In the genomic region with DNA sequence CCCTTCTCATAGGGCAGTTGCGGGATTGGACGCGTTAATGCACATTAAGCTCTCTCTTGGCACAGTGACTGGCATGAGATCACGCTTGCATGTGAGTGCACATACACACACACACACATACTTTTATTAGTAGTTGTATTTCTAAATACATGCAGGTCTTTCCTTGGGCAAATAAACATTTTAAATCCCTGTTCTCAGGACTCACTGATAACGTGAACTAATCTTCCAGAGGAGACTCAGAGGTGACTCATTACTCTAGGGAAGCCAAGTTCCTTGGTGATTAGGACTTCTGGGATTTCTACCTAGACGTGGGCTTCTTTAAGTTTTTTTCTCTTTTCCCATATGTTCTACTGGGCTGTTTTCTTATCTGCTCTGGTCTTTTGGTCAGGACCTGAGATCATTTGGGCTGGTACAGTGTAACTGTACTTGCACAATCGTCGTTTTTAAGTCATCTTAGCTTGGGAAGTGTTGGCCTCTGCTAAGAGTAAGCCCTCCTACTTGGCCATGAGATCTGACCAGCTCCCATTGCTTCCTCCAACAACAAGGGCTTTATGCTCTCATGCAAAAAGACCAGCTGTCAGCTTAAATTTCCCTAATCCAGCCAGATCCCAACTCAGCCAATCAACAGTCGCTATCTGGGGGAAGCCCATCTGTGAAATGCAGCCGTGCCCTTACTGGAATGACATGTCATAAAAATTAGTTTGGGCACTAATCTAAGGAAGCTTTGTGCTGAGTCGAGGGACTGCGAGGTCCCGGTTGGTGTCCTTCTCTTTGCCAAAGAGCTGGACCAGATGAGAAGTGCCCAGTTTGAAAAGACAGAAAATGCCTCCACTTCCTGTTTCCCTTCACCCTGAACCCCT, we compare ENCODE assay signal across 12 cellular contexts.
DNase-seq lines count a peak whose midpoint lies in the region; ATAC-seq, FAIRE-seq and TF ChIP-seq lines count a peak whose summit lies in the region.
"Had no signal": no experiment of that assay in that cellular context is flagged by ENCODE, and none has a peak within 500 bp of the region (broad histone marks: within the 10 kb centered on the region; RNA-seq: fewer than 3 reads in every experiment).

No MANE protein-coding gene starts in this region.

- H3F3A ChIP-seq in GM23248 (ENCODE audit: insufficient read depth): peaks cover 5% of the 10 kb centered on the region; the same call in 1 of the 2 replicates

- peaks cover 11% of the 10 kb centered on the region for H3K4me1 ChIP-seq in GM23248 (ENCODE audit: insufficient read depth)
- peaks cover 9% of the 10 kb centered on the region; the same call in 1 of the 2 replicates for H3K4me1 ChIP-seq in SJCRH30
- H3K4me1 ChIP-seq in foreskin keratinocyte: peaks cover 14% of the 10 kb centered on the region

- no peaks in the 10 kb centered on the region for H3K9me2 ChIP-seq in GM23248 (ENCODE audit: insufficient read depth)

- H2AFZ ChIP-seq in GM23248: peak overlapping the region; percentile 58
- H2AFZ ChIP-seq: PC-9 had no signal

- no peak for FAIRE-seq in GM12892 (lab: Jason Lieb, UNC)

- H3K4me3 ChIP-seq in GM23248 (peak overlapping the region; percentile 24; the same call in 1 of the 2 replicates), SJCRH30 (no peak overlapping the region), skeletal muscle cell (ENCODE audit: low read depth, low read length) (no peak overlapping the region)
- H3K4me3 ChIP-seq: esophagus muscularis mucosa, PC-9, skin epidermis had no signal

- peak overlapping the region; percentile 69 for H3K4me2 ChIP-seq in GM23248 (ENCODE audit: unreplicated experiment)
- H3K4me2 ChIP-seq: PC-9 had no signal

- ATAC-seq in foreskin keratinocyte (peak; percentile 89), GM19455 (IDR thresholded peaks at IDR 0.05; ENCODE audit: unreplicated experiment) (no peak), HG02610 (IDR thresholded peaks at IDR 0.05; ENCODE audit: unreplicated experiment) (no peak)

- WGBS in GM23248 (ENCODE audit: low coverage in 1 of 2, low lambda C conversion rate in 2 of 2, missing lambda C conversion rate in 2 of 2), 2 experiments: 15% methylated on average over 13 of the region's 13 CpGs

- H3K9ac ChIP-seq in GM23248: no peak overlapping the region

- DNase-seq in GM23248: peak; percentile 81
- DNase-seq in SJCRH30: peak; percentile 65 to 87
- DNase-seq in foreskin keratinocyte: peak; percentile 66 to 73
- DNase-seq in skeletal muscle cell (ENCODE audit: low read depth): peak; percentile 24
- DNase-seq in GM12892 (ENCODE audit: insufficient read length): no peak
- DNase-seq in stimulated activated CD4-positive, alpha-beta T cell treated with anti-CD3 and anti-CD28 coated beads, Interleukin-2, amount 100 ng/mL, for 24 hours: no peak
- DNase-seq: activated CD8-positive, alpha-beta memory T cell treated with anti-CD3 and anti-CD28 coated beads, Interleukin-2, amount 50 U/mL, for 48 hours had no signal

- TF ChIP-seq CTCF in foreskin keratinocyte (conservative IDR thresholded peaks at IDR 0.05): no peak

- H3K9me3 ChIP-seq in GM23248 (ENCODE audit: low read depth) (no peaks in the 10 kb centered on the region), SJCRH30 (replicated peaks) (no peaks in the 10 kb centered on the region)
- H3K9me3 ChIP-seq: esophagus muscularis mucosa had no signal

- H3K27ac ChIP-seq in GM23248 (peak overlapping the region; percentile 14; the same call in 1 of the 2 replicates), SJCRH30 (peak overlapping the region; percentile 19; the same call in 1 of the 2 replicates), foreskin keratinocyte (no peak overlapping the region)
- H3K27ac ChIP-seq: esophagus muscularis mucosa, PC-9 had no signal

- no peak for TF ChIP-seq POLR2A in GM12892 (IDR thresholded peaks at IDR 0.05; ENCODE audit: low read depth, low read length)

- H3K36me3 ChIP-seq in GM23248 (ENCODE audit: low read depth) (no peaks in the 10 kb centered on the region), SJCRH30 (no peaks in the 10 kb centered on the region)
- H3K36me3 ChIP-seq: esophagus muscularis mucosa had no signal

- in situ Hi-C loops in GM23248 (cut with MboI): no loop called here

- no peaks in the 10 kb centered on the region for H3K27me3 ChIP-seq in GM23248 (replicated peaks; ENCODE audit: insufficient read depth)
- no peaks in the 10 kb centered on the region for H3K27me3 ChIP-seq in SJCRH30
- no peaks in the 10 kb centered on the region for H3K27me3 ChIP-seq in foreskin keratinocyte
- H3K27me3 ChIP-seq: esophagus muscularis mucosa had no signal

- H4K20me1 ChIP-seq in GM23248 (ENCODE audit: insufficient read depth): no peaks in the 10 kb centered on the region

- H3K79me2 ChIP-seq in GM23248 (ENCODE audit: insufficient read depth): no peaks in the 10 kb centered on the region

Comparison
In these comparisons a context has a peak if more than half of its experiments do, and no peak if none do; other contexts are left out.
1. DNase-seq: peak in GM23248 (single experiment), SJCRH30 (2 of 2), foreskin keratinocyte (2 of 2) and skeletal muscle cell (single experiment); none in GM12892 (single experiment) and stimulated activated CD4-positive, alpha-beta T cell treated with anti-CD3 and anti-CD28 coated beads, Interleukin-2, amount 100 ng/mL, for 24 hours (0 of 2).